Comparison of ENCODE assay signal across 9 cellular contexts in genomic region chr9:128946544-128946943, GRCh38. TPM values are rescaled to one million over a fixed set of nuclear protein-coding genes. Genes with fewer than 3 reads are reported as not detected.
DNase-seq lines count a peak whose midpoint lies in the region; ATAC-seq and TF ChIP-seq lines count a peak whose summit lies in the region.
"Had no signal": no experiment of that assay in that cellular context is flagged by ENCODE, and none has a peak within 500 bp of the region (broad histone marks: within the 10 kb centered on the region; RNA-seq: fewer than 3 reads in every experiment).

No MANE protein-coding gene starts in this region.

- peak overlapping the region; percentile 93 for H3K9ac ChIP-seq in adipocyte (ENCODE audit: low read length)

- no peak for ATAC-seq in activated CD4-positive, alpha-beta T cell treated with anti-CD3 and anti-CD28 coated beads for 36 hours

- H3K36me3 ChIP-seq in adipocyte (ENCODE audit: control insufficient read depth, insufficient read depth, low read length, severe bottlenecking) (peaks cover 12% of the 10 kb centered on the region), kidney epithelial cell (ENCODE audit: control insufficient read depth, insufficient read depth, low read length) (peaks cover 2% of the 10 kb centered on the region), suprapubic skin (peaks cover 22% of the 10 kb centered on the region)

- no peaks in the 10 kb centered on the region for H3K27me3 ChIP-seq in adipocyte (replicated peaks; ENCODE audit: control insufficient read depth, insufficient read depth, low read length)
- H3K27me3 ChIP-seq in kidney epithelial cell (ENCODE audit: control insufficient read depth, insufficient read depth, low read length) = no peaks in the 10 kb centered on the region
- H3K27me3 ChIP-seq in suprapubic skin = no peaks in the 10 kb centered on the region

- peak overlapping the region; percentile 95 for H3K27ac Mint-ChIP-seq in activated CD4-positive, alpha-beta T cell treated with anti-CD3 and anti-CD28 coated beads for 36 hours

- TF ChIP-seq EP300 in suprapubic skin (IDR thresholded peaks at IDR 0.05) = no peak

- H3K4me1 Mint-ChIP-seq in activated CD4-positive, alpha-beta T cell treated with anti-CD3 and anti-CD28 coated beads for 36 hours = peaks cover 28% of the 10 kb centered on the region

- no peaks in the 10 kb centered on the region for H3K27me3 Mint-ChIP-seq in activated CD4-positive, alpha-beta T cell treated with anti-CD3 and anti-CD28 coated beads for 36 hours

- TF ChIP-seq CTCF in kidney epithelial cell (IDR thresholded peaks at IDR 0.05; ENCODE audit: insufficient read depth, low read length, poor library complexity, severe bottlenecking) = no peak
- TF ChIP-seq CTCF in suprapubic skin (IDR thresholded peaks at IDR 0.05) = no peak

- no peaks in the 10 kb centered on the region for H3K9me3 Mint-ChIP-seq in activated CD4-positive, alpha-beta T cell treated with anti-CD3 and anti-CD28 coated beads for 36 hours (ENCODE audit: low read depth)

- CTCF ChIA-PET in activated CD4-positive, alpha-beta T cell treated with anti-CD3 and anti-CD28 coated beads for 36 hours (lab: Charles Lee) = no interaction called here

- peaks cover 30% of the 10 kb centered on the region for H3K36me3 Mint-ChIP-seq in activated CD4-positive, alpha-beta T cell treated with anti-CD3 and anti-CD28 coated beads for 36 hours (ENCODE audit: low read depth)

- TF ChIP-seq POLR2A in suprapubic skin (IDR thresholded peaks at IDR 0.05) = no peak

- no peaks in the 10 kb centered on the region for H3K9me3 ChIP-seq in adipocyte (ENCODE audit: control insufficient read depth, low read length)
- no peaks in the 10 kb centered on the region for H3K9me3 ChIP-seq in suprapubic skin

- DNase-seq in activated CD4-positive, alpha-beta T cell treated with anti-CD3 and anti-CD28 coated beads for 36 hours = peak; percentile 31
- no peak for DNase-seq in activated CD4-positive, alpha-beta T cell treated with anti-CD3 and anti-CD28 coated beads for 48 hours
- DNase-seq in adipocyte (ENCODE audit: low read depth) (no peak), kidney epithelial cell (ENCODE audit: low read depth) (no peak), suprapubic skin (ENCODE audit: low spot score in 2 of 2) (no peak), DMS153 (lab: John Stamatoyannopoulos, UW) (no peak), NCI-H748 (lab: John Stamatoyannopoulos, UW; ENCODE audit: unreplicated experiment) (no peak), midbrain (lab: John Stamatoyannopoulos, UW) (no peak)
- DNase-seq: AML-193 had no signal

- peak overlapping the region; percentile 89 for H3K4me3 Mint-ChIP-seq in activated CD4-positive, alpha-beta T cell treated with anti-CD3 and anti-CD28 coated beads for 36 hours

- peak overlapping the region; percentile 97 for H3K27ac ChIP-seq in suprapubic skin

- POLR2A ChIA-PET in activated CD4-positive, alpha-beta T cell treated with anti-CD3 and anti-CD28 coated beads for 36 hours (lab: Charles Lee) = interaction anchor here (0.6 to 0.7 kb wide), 2 partner anchors 68 to 201 kb away, joined by 3 read pairs; no protein-coding TSS in a partner anchor

- WGBS in suprapubic skin = 57% methylated on average over 5 of the region's 9 CpGs

- intact Hi-C loops in activated CD4-positive, alpha-beta T cell treated with anti-CD3 and anti-CD28 coated beads for 36 hours (cut with DNase I, micrococcal nuclease) = loop anchor here (2.0 to 5.0 kb wide), 3 partner anchors 44 to 574 kb away; partner anchors contain the start of genes SET (in 1 of the 2) and URM1 (in 1 of the 2)

- H3K4me1 ChIP-seq in adipocyte (ENCODE audit: control insufficient read depth, insufficient read depth, low read length) (peaks cover 37% of the 10 kb centered on the region), suprapubic skin (peaks cover 30% of the 10 kb centered on the region)

- H3K4me3 ChIP-seq in adipocyte (ENCODE audit: low read length) (peak overlapping the region; percentile 90), kidney epithelial cell (ENCODE audit: low read depth, low read length) (peak overlapping the region; percentile 100), suprapubic skin (peak overlapping the region; percentile 98)

RNA-seq across cellular contexts. Expression of gene DOLK, which starts 0.9 kb away (rescaled TPM):
- 1 to 10 TPM; 4.8 to 5.0 TPM for total RNA-seq in activated CD4-positive, alpha-beta T cell treated with anti-CD3 and anti-CD28 coated beads for 36 hours
- 29.6 and 30.8 TPM in 2 replicates for total RNA-seq in kidney epithelial cell
- total RNA-seq in suprapubic skin = 10 to 100 TPM in 3 of 4 donors, 1 to 10 TPM in 1; 5.2 to 12.7 (median 10.8) TPM

RNA-seq across cellular contexts. Expression of gene NUP188, which starts 1.0 kb away (rescaled TPM):
- 100 to 1,000 TPM; 102 to 124 TPM for total RNA-seq in activated CD4-positive, alpha-beta T cell treated with anti-CD3 and anti-CD28 coated beads for 36 hours
- total RNA-seq in kidney epithelial cell = 35.5 and 39.9 TPM in 2 replicates
- total RNA-seq in suprapubic skin = 100 to 1,000 TPM in 1 of 4 donors, 10 to 100 TPM in 3; 53.6 to 104 (median 60.6) TPM

RNA-seq across cellular contexts. Expression of gene PHYHD1, which starts 25.8 kb away (rescaled TPM):
- total RNA-seq in activated CD4-positive, alpha-beta T cell treated with anti-CD3 and anti-CD28 coated beads for 36 hours = under 1 TPM; 0.21 to 0.44 TPM
- 17.8 and 21.2 TPM in 2 replicates for total RNA-seq in kidney epithelial cell
- total RNA-seq in suprapubic skin = 10 to 100 TPM; 39.1 to 73.5 (median 49.5) TPM

Comparison
In these comparisons a context has a peak if more than half of its experiments do, and no peak if none do; other contexts are left out.
1. RNA of gene PHYHD1, which starts 25.8 kb away (total RNA-seq): 39.1 to 73.5 TPM in suprapubic skin and 17.8 to 21.2 TPM in kidney epithelial cell; 0.21 to 0.44 TPM in activated CD4-positive, alpha-beta T cell treated with anti-CD3 and anti-CD28 coated beads for 36 hours; every median in the first group is over 10 times any median in the second.
2. Peak in every context shown above with its lines, with median percentiles within 50 percentile points of each other: H3K4me3 ChIP-seq.